Comparison of ENCODE assay signal across 9 cellular contexts in the genomic region with DNA sequence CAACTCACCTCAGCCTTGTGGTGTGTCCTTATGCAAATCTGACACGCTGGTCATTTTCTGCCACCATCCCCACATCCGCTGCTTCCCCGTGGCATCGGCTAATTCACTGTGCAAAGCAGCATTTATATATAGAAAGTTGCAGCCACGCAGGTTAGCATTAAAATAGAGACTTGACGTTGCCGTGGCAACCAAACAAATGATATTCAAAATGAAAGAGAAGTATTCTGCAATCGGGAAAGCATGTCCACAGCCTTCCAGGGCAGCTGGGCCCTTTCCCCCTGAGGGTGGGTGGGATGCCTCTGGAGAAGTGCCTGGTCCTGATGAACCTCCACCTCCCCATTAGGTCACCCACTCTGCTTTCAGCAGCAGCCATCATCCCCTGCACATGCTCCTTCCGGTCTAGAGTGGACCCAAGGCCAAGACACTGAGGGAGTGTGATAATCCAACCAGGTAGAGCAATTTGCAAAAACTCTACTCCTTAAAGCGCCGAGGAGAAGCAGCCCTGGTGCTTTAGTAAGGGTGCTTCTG.
DNase-seq lines count a peak whose midpoint lies in the region; ATAC-seq, FAIRE-seq and TF ChIP-seq lines count a peak whose summit lies in the region.
"Had no signal": no experiment of that assay in that cellular context is flagged by ENCODE, and none has a peak within 500 bp of the region (broad histone marks: within the 10 kb centered on the region; RNA-seq: fewer than 3 reads in every experiment).

No MANE protein-coding gene starts in this region.

- peak; percentile 88 for ATAC-seq in GM19043 (IDR thresholded peaks at IDR 0.05; ENCODE audit: low read depth, unreplicated experiment)
- peak; percentile 80 for ATAC-seq in HG02885 (IDR thresholded peaks at IDR 0.05; ENCODE audit: poor library complexity, unreplicated experiment)
- ATAC-seq in sciatic nerve, result peak; percentile 57
- ATAC-seq in SK-N-SH treated with all-trans-retinoic acid at 6 μM for 48 hours, result no peak

- no peak for TF ChIP-seq CTCF in D721Med (IDR thresholded peaks at IDR 0.05; ENCODE audit: insufficient read depth, missing control alignments)
- no peak for TF ChIP-seq CTCF in Calu3 (IDR thresholded peaks at IDR 0.05; ENCODE audit: unreplicated experiment)

- no peaks in the 10 kb centered on the region for H3K9me3 Mint-ChIP-seq in Calu3 (ENCODE audit: low read depth, unreplicated experiment)

- no peaks in the 10 kb centered on the region for H3K4me1 Mint-ChIP-seq in Calu3 (ENCODE audit: low read depth, unreplicated experiment)

- intact Hi-C loops in sciatic nerve (cut with DNase I) (no loop called here), Calu3 (cut with micrococcal nuclease; ENCODE audit: unreplicated experiment) (no loop called here)

- peaks cover 11% of the 10 kb centered on the region for H3K27me3 Mint-ChIP-seq in Calu3 (ENCODE audit: unreplicated experiment)

- DNase-seq in amniotic epithelial cell (ENCODE audit: low read depth), result peak; percentile 5
- DNase-seq in sciatic nerve (ENCODE audit: low spot score), result no peak
- DNase-seq in kidney glomerular epithelial cell (lab: John Stamatoyannopoulos, UW), result no peak
- DNase-seq in D721Med (ENCODE audit: insufficient read length, low spot score), result no peak
- no peak for DNase-seq in Calu3
- DNase-seq: stimulated activated CD4-positive, alpha-beta T cell treated with anti-CD3 and anti-CD28 coated beads, Interleukin-2, amount 100 ng/mL, for 24 hours had no signal

- no peak overlapping the region for H3K27ac Mint-ChIP-seq in Calu3 (ENCODE audit: unreplicated experiment)

- no peaks in the 10 kb centered on the region for H3K36me3 Mint-ChIP-seq in Calu3 (ENCODE audit: insufficient read depth, unreplicated experiment)

- BruUV-seq in Calu3 (replicated peaks; lab: Mats Ljungman, UMichigan), result no TSS peak

- FAIRE-seq in D721Med (lab: Jason Lieb, UNC), result no peak

- no peak overlapping the region for H3K4me3 Mint-ChIP-seq in Calu3 (ENCODE audit: low read depth, unreplicated experiment)

- CTCF ChIA-PET in Calu3 (lab: Charles Lee), result no interaction called here

TF ChIP-seq in SK-N-SH treated with all-trans-retinoic acid at 6 μM for 48 hours, 23 proteins besides CTCF, POLR2A, EP300 and RAD21:
- TF ChIP-seq OSR1 (CRISPR knock-in tag; IDR thresholded peaks at IDR 0.05) (no peak), TCF4 (CRISPR knock-in tag; IDR thresholded peaks at IDR 0.05; ENCODE audit: borderline replicate concordance) (no peak), ZNF70 (CRISPR knock-in tag; IDR thresholded peaks at IDR 0.05) (no peak), TOX (CRISPR knock-in tag; IDR thresholded peaks at IDR 0.05; ENCODE audit: borderline replicate concordance) (no peak), RARB (CRISPR knock-in tag; IDR thresholded peaks at IDR 0.05) (no peak), ZNF8 (CRISPR knock-in tag; IDR thresholded peaks at IDR 0.05) (no peak), ESRRG (CRISPR knock-in tag; IDR thresholded peaks at IDR 0.05) (no peak)
- TF ChIP-seq, protein P1, sequence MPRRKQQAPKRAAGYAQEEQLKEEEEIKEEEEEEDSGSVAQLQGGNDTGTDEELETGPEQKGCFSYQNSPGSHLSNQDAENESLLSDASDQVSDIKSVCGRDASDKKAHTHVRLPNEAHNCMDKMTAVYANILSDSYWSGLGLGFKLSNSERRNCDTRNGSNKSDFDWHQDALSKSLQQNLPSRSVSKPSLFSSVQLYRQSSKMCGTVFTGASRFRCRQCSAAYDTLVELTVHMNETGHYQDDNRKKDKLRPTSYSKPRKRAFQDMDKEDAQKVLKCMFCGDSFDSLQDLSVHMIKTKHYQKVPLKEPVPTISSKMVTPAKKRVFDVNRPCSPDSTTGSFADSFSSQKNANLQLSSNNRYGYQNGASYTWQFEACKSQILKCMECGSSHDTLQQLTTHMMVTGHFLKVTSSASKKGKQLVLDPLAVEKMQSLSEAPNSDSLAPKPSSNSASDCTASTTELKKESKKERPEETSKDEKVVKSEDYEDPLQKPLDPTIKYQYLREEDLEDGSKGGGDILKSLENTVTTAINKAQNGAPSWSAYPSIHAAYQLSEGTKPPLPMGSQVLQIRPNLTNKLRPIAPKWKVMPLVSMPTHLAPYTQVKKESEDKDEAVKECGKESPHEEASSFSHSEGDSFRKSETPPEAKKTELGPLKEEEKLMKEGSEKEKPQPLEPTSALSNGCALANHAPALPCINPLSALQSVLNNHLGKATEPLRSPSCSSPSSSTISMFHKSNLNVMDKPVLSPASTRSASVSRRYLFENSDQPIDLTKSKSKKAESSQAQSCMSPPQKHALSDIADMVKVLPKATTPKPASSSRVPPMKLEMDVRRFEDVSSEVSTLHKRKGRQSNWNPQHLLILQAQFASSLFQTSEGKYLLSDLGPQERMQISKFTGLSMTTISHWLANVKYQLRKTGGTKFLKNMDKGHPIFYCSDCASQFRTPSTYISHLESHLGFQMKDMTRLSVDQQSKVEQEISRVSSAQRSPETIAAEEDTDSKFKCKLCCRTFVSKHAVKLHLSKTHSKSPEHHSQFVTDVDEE (CRISPR knock-in tag; IDR thresholded peaks at IDR 0.05), result no peak
- TF ChIP-seq, protein P2, sequence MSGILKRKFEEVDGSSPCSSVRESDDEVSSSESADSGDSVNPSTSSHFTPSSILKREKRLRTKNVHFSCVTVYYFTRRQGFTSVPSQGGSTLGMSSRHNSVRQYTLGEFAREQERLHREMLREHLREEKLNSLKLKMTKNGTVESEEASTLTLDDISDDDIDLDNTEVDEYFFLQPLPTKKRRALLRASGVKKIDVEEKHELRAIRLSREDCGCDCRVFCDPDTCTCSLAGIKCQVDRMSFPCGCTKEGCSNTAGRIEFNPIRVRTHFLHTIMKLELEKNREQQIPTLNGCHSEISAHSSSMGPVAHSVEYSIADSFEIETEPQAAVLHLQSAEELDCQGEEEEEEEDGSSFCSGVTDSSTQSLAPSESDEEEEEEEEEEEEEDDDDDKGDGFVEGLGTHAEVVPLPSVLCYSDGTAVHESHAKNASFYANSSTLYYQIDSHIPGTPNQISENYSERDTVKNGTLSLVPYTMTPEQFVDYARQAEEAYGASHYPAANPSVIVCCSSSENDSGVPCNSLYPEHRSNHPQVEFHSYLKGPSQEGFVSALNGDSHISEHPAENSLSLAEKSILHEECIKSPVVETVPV (CRISPR knock-in tag; IDR thresholded peaks at IDR 0.05), result no peak
- TF ChIP-seq, protein P3, sequence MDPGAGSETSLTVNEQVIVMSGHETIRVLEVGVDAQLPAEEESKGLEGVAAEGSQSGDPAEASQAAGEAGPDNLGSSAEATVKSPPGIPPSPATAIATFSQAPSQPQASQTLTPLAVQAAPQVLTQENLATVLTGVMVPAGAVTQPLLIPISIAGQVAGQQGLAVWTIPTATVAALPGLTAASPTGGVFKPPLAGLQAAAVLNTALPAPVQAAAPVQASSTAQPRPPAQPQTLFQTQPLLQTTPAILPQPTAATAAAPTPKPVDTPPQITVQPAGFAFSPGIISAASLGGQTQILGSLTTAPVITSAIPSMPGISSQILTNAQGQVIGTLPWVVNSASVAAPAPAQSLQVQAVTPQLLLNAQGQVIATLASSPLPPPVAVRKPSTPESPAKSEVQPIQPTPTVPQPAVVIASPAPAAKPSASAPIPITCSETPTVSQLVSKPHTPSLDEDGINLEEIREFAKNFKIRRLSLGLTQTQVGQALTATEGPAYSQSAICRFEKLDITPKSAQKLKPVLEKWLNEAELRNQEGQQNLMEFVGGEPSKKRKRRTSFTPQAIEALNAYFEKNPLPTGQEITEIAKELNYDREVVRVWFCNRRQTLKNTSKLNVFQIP (CRISPR knock-in tag; IDR thresholded peaks at IDR 0.05; ENCODE audit: borderline replicate concordance, low read depth), result no peak
